1 cellular context compared by ENCODE assay signal in genomic region chr19:12786149-12786870, GRCh38.
TF ChIP-seq lines count a peak whose summit lies in the region.

No MANE protein-coding gene starts in this region.

TF ChIP-seq in H1, 55 proteins besides CTCF, POLR2A, EP300 and RAD21:
- TF ChIP-seq JUND (IDR thresholded peaks at IDR 0.05; ENCODE audit: low read length) (no peak), CEBPB (IDR thresholded peaks at IDR 0.05; ENCODE audit: low read depth, low read length) (no peak), POLR2AphosphoS5 (IDR thresholded peaks at IDR 0.05; ENCODE audit: low read depth, low read length) (no peak), SAP30 (IDR thresholded peaks at IDR 0.05; ENCODE audit: insufficient read depth, insufficient replicate concordance, low read length) (no peak), SUZ12 (IDR thresholded peaks at IDR 0.05; ENCODE audit: low read length) (no peak), TEAD4 (IDR thresholded peaks at IDR 0.05; ENCODE audit: low read depth, low read length) (no peak), USF2 (IDR thresholded peaks at IDR 0.05; ENCODE audit: low read length) (no peak), HDAC2 (IDR thresholded peaks at IDR 0.05; ENCODE audit: borderline replicate concordance in 1 of 2, low read depth in 2 of 2, low read length in 2 of 2) (no peak), TBP (IDR thresholded peaks at IDR 0.05; ENCODE audit: low read depth, low read length) (no peak), JUN (IDR thresholded peaks at IDR 0.05; ENCODE audit: low read depth, low read length) (no peak), ATF3 (IDR thresholded peaks at IDR 0.05; ENCODE audit: insufficient read depth, low read depth, low read length) (no peak), SRF (IDR thresholded peaks at IDR 0.05; ENCODE audit: low read depth, low read length) (no peak)
